ENCODE assay signal across 8 cellular contexts in the genomic region with DNA sequence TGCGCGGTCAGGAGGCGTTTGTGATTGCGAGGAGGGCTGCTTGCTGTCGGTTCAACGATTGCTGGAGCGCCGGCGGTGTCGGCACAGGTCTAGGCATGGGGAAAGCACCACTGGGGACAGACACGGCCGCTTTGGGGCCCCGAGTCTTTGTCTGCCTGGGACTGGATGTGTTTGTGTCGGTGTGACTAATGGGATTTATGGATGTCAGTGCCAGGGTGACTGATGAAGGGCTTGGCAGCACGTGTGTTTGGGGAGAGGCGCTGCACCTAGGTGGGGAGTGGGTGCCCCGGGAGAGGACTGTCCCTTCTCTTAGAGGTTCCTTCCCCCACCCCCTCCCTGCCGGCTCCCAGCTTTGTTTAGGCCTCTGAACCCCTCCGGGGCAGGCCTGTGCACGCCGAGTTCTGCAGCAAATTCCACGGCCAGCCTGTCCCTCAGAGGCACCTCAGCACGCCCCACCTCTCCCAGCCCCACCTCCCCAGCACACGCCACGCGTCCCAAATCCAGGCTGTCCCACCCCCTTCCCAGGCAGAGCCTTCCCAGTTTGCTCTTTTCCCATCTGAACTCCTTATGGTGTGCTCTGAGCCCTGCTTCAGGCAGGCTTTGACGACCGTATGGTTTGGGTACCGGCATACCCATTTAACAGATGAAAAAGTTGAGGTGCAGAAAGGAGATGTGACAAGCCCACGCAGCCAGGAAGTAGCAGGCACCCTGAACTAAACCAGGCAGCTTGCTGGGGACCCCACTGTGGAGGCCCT. TPM values are rescaled to one million over a fixed set of nuclear protein-coding genes. Genes with fewer than 3 reads are reported as not detected.
A peak's percentile ranks its signal among the peaks of the same experiment; 100 is the strongest.
DNase-seq lines count a peak whose midpoint lies in the region; ATAC-seq and TF ChIP-seq lines count a peak whose summit lies in the region.

No MANE protein-coding gene starts in this region.

- CTCF ChIA-PET in A673 (lab: Charles Lee), result no interaction called here
- CTCF ChIA-PET in activated CD8-positive, alpha-beta T cell treated with anti-CD3 and anti-CD28 coated beads, Interleukin-2, amount 10 ng/mL, durations not matched to agents 7 days and 5 days (lab: Charles Lee), result no interaction called here

- H3K27ac Mint-ChIP-seq in GM23338, result no peak overlapping the region
- H3K27ac Mint-ChIP-seq in activated CD8-positive, alpha-beta T cell treated with anti-CD3 and anti-CD28 coated beads, Interleukin-2, amount 10 ng/mL, durations not matched to agents 7 days and 5 days, result no peak overlapping the region

- 34% methylated on average over 30 of the region's 30 CpGs for WGBS in right cardiac atrium

- H3F3A ChIP-seq in GM23338 (replicated peaks; ENCODE audit: low read depth), result peaks cover 10% of the 10 kb centered on the region

- H4K20me1 ChIP-seq in GM23338 (replicated peaks; ENCODE audit: insufficient read depth), result no peaks in the 10 kb centered on the region; the same call in 1 of the 2 replicates

- no peaks in the 10 kb centered on the region for H3K79me2 ChIP-seq in GM23338 (replicated peaks; ENCODE audit: insufficient read depth)

- no TSS peak for BruUV-seq in A673 (replicated peaks; lab: Mats Ljungman, UMichigan)

- H3K4me1 ChIP-seq in A673 (ENCODE audit: insufficient read depth, low read length, poor library complexity, severe bottlenecking) (peaks cover 33% of the 10 kb centered on the region), GM23338 (ENCODE audit: insufficient read depth) (peaks cover 18% of the 10 kb centered on the region), right cardiac atrium (ENCODE audit: control insufficient read depth, insufficient read depth, low read length) (peaks cover 7% of the 10 kb centered on the region)

- no peaks in the 10 kb centered on the region for H3K27me3 ChIP-seq in A673 (replicated peaks; ENCODE audit: insufficient read depth, low read depth, low read length, poor library complexity)
- H3K27me3 ChIP-seq in GM23338 (ENCODE audit: insufficient read depth), result peaks cover 80% of the 10 kb centered on the region
- no peaks in the 10 kb centered on the region for H3K27me3 ChIP-seq in right cardiac atrium (ENCODE audit: control insufficient read depth, insufficient read depth)

- ATAC-seq in GM23338 (peak; percentile 1), right cardiac atrium (peak in 1 of 2 donors; percentile 2), GM21367 (IDR thresholded peaks at IDR 0.05; ENCODE audit: unreplicated experiment) (no peak), GM21737 (IDR thresholded peaks at IDR 0.05; ENCODE audit: unreplicated experiment) (no peak)
- peak; percentile 21 for ATAC-seq in activated CD8-positive, alpha-beta T cell treated with anti-CD3 and anti-CD28 coated beads, Interleukin-2, amount 10 ng/mL, durations not matched to agents 7 days and 5 days

- H3K4me3 Mint-ChIP-seq in GM23338, result peak overlapping the region; percentile 80
- peak overlapping the region; percentile 50 for H3K4me3 Mint-ChIP-seq in activated CD8-positive, alpha-beta T cell treated with anti-CD3 and anti-CD28 coated beads, Interleukin-2, amount 10 ng/mL, durations not matched to agents 7 days and 5 days

- intact Hi-C loops in A673 (cut with micrococcal nuclease; ENCODE audit: unreplicated experiment), result no loop called here
- intact Hi-C loops in right cardiac atrium (cut with DNase I), result no loop called here

- POLR2A ChIA-PET in A673 (lab: Charles Lee; ENCODE audit: low non-redundant PET), result no interaction called here
- POLR2A ChIA-PET in activated CD8-positive, alpha-beta T cell treated with anti-CD3 and anti-CD28 coated beads, Interleukin-2, amount 10 ng/mL, durations not matched to agents 7 days and 5 days (lab: Charles Lee), result interaction anchor here (0.7 kb wide), 1 partner anchor 618 kb away, joined by 3 read pairs; no protein-coding TSS in a partner anchor

- peak overlapping the region; percentile 79 for H3K4me3 ChIP-seq in A673 (ENCODE audit: low read depth, low read length, poor library complexity, severe bottlenecking)
- peak overlapping the region; percentile 69 for H3K4me3 ChIP-seq in GM23338
- peak overlapping the region; percentile 93 for H3K4me3 ChIP-seq in right cardiac atrium (ENCODE audit: low read length)
- H3K4me3 ChIP-seq in retinal pigment epithelial cell (ENCODE audit: low read length), result peak overlapping the region; percentile 71

- H3K36me3 ChIP-seq in A673 (ENCODE audit: insufficient read depth, low read length, poor library complexity, severe bottlenecking) (no peaks in the 10 kb centered on the region), GM23338 (ENCODE audit: insufficient read depth) (no peaks in the 10 kb centered on the region)

- peak overlapping the region; percentile 99 for H3K27ac ChIP-seq in A673 (ENCODE audit: low read depth, low read length, poor library complexity, severe bottlenecking)
- H3K27ac ChIP-seq in GM23338 (ENCODE audit: low read depth), result no peak overlapping the region
- peak overlapping the region; percentile 94 for H3K27ac ChIP-seq in right cardiac atrium (ENCODE audit: low read length)

- H3K27me3 Mint-ChIP-seq in GM23338 (ENCODE audit: insufficient read depth, low read depth, poor library complexity), result peaks cover 71% of the 10 kb centered on the region
- H3K27me3 Mint-ChIP-seq in activated CD8-positive, alpha-beta T cell treated with anti-CD3 and anti-CD28 coated beads, Interleukin-2, amount 10 ng/mL, durations not matched to agents 7 days and 5 days (ENCODE audit: low read depth), result peaks cover 59% of the 10 kb centered on the region

- peaks cover 13% of the 10 kb centered on the region; the same call in 2 of the 3 replicates for H3K36me3 Mint-ChIP-seq in GM23338 (ENCODE audit: low read depth)
- H3K36me3 Mint-ChIP-seq in activated CD8-positive, alpha-beta T cell treated with anti-CD3 and anti-CD28 coated beads, Interleukin-2, amount 10 ng/mL, durations not matched to agents 7 days and 5 days (ENCODE audit: low read depth), result peaks cover 4% of the 10 kb centered on the region

- no peaks in the 10 kb centered on the region for H3K9me2 ChIP-seq in GM23338 (ENCODE audit: insufficient read depth)

- no peaks in the 10 kb centered on the region for H3K9me3 ChIP-seq in A673 (ENCODE audit: low read depth, low read length, poor library complexity, severe bottlenecking)
- no peaks in the 10 kb centered on the region for H3K9me3 ChIP-seq in right cardiac atrium (ENCODE audit: control insufficient read depth, low read length)

- peak overlapping the region; percentile 76; the same call in 1 of the 2 replicates for H2AFZ ChIP-seq in GM23338

- peaks cover 18% of the 10 kb centered on the region for H3K4me1 Mint-ChIP-seq in GM23338
- H3K4me1 Mint-ChIP-seq in activated CD8-positive, alpha-beta T cell treated with anti-CD3 and anti-CD28 coated beads, Interleukin-2, amount 10 ng/mL, durations not matched to agents 7 days and 5 days (ENCODE audit: low read depth), result peaks cover 32% of the 10 kb centered on the region

- no peak for TF ChIP-seq CTCF in A673 (conservative IDR thresholded peaks at IDR 0.05; ENCODE audit: low read depth, low read length)
- no peak for TF ChIP-seq CTCF in GM23338 (conservative IDR thresholded peaks at IDR 0.05; ENCODE audit: low read depth in 2 of 2)
- TF ChIP-seq CTCF in retinal pigment epithelial cell (conservative IDR thresholded peaks at IDR 0.05; ENCODE audit: low read depth, low read length), result no peak

- peak overlapping the region; percentile 93 for H3K4me2 ChIP-seq in GM23338

- H3K9me3 Mint-ChIP-seq in GM23338, result peaks cover 15% of the 10 kb centered on the region; the same call in 2 of the 3 replicates
- peaks cover 4% of the 10 kb centered on the region for H3K9me3 Mint-ChIP-seq in activated CD8-positive, alpha-beta T cell treated with anti-CD3 and anti-CD28 coated beads, Interleukin-2, amount 10 ng/mL, durations not matched to agents 7 days and 5 days (ENCODE audit: insufficient read depth)

- DNase-seq in A673 (ENCODE audit: low spot score), result peak; percentile 81
- peak; percentile 63 for DNase-seq in GM23338 (ENCODE audit: low spot score)
- DNase-seq in activated CD8-positive, alpha-beta T cell treated with anti-CD3 and anti-CD28 coated beads, Interleukin-2, amount 10 ng/mL, durations not matched to agents 7 days and 5 days, result no peak
- DNase-seq in right cardiac atrium, result peak; percentile 40 to 83 (median 72)
- no peak for DNase-seq in retinal pigment epithelial cell (ENCODE audit: low read depth)
- DNase-seq in Ammon's horn (ENCODE audit: low spot score), result no peak

TF ChIP-seq in GM23338, 12 proteins besides CTCF, POLR2A, EP300 and RAD21 (continues in another document):
- TF ChIP-seq EZH2 (IDR thresholded peaks at IDR 0.05; ENCODE audit: low read depth, unreplicated experiment), result peak; percentile 22

RNA-seq across cellular contexts. Expression of gene TNRC18, which starts 6.4 kb away (rescaled TPM):
- total RNA-seq in A673 (2021) (91.7 and 97.2 TPM in 2 replicates), right cardiac atrium (10 to 100 TPM; 33.1 to 46.6 (median 39.3) TPM)
- 6.9 and 17.5 TPM in 2 replicates for total RNA-seq in GM23338 (2014; rRNA removed; shearing (Covaris generic))
- polyA plus RNA-seq in GM23338 (2016; fragmentation: Nextera tagmentation; extraction: Ambion mirVana) (2.0 and 2.1 TPM in 2 replicates), right cardiac atrium (38.9 TPM)
- 10 to 100 TPM; 46.1 to 52.1 TPM for total RNA-seq in activated CD8-positive, alpha-beta T cell treated with anti-CD3 and anti-CD28 coated beads, Interleukin-2, amount 10 ng/mL, durations not matched to agents 7 days and 5 days

Comparison
In these comparisons a context has a peak if more than half of its experiments do, and no peak if none do; other contexts are left out.
1. DNase-seq: peak in A673 (single experiment), GM23338 (single experiment) and right cardiac atrium (3 of 3); none in activated CD8-positive, alpha-beta T cell treated with anti-CD3 and anti-CD28 coated beads, Interleukin-2, amount 10 ng/mL, durations not matched to agents 7 days and 5 days (single experiment), retinal pigment epithelial cell (single experiment) and Ammon's horn (single experiment).
2. ATAC-seq: peak in GM23338 (single experiment) and activated CD8-positive, alpha-beta T cell treated with anti-CD3 and anti-CD28 coated beads, Interleukin-2, amount 10 ng/mL, durations not matched to agents 7 days and 5 days (single experiment); none in GM21367 (single experiment) and GM21737 (single experiment).
3. Peak in every context shown above with its lines, with median percentiles within 50 percentile points of each other: H3K4me3 ChIP-seq.